1 cellular context compared by ENCODE assay signal in the genomic region with DNA sequence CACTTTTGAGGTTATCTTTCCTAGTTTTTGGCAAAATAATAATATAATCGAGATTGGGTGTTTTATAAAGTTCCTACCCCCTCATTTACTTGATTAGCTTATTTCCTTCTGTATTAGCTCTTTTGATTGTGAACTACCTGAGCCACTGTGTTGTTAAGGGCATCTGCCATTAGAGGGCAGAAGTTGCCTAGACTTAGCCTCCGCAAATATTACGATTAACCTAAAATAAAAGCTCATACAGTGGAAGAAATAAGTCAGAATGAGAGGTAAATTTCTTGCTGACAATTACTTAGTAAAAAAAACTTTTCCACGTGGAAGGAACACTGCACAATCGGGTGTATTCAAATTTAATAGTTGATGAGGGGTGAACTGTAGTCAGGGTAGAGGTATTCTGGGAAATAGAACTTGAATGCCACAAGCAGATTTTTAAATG.
TF ChIP-seq lines count a peak whose summit lies in the region.

No MANE protein-coding gene starts in this region.

TF ChIP-seq in K562, 482 proteins besides CTCF, POLR2A, EP300 and RAD21 (continued from another document and continues in another):
- TF ChIP-seq, protein P1, sequence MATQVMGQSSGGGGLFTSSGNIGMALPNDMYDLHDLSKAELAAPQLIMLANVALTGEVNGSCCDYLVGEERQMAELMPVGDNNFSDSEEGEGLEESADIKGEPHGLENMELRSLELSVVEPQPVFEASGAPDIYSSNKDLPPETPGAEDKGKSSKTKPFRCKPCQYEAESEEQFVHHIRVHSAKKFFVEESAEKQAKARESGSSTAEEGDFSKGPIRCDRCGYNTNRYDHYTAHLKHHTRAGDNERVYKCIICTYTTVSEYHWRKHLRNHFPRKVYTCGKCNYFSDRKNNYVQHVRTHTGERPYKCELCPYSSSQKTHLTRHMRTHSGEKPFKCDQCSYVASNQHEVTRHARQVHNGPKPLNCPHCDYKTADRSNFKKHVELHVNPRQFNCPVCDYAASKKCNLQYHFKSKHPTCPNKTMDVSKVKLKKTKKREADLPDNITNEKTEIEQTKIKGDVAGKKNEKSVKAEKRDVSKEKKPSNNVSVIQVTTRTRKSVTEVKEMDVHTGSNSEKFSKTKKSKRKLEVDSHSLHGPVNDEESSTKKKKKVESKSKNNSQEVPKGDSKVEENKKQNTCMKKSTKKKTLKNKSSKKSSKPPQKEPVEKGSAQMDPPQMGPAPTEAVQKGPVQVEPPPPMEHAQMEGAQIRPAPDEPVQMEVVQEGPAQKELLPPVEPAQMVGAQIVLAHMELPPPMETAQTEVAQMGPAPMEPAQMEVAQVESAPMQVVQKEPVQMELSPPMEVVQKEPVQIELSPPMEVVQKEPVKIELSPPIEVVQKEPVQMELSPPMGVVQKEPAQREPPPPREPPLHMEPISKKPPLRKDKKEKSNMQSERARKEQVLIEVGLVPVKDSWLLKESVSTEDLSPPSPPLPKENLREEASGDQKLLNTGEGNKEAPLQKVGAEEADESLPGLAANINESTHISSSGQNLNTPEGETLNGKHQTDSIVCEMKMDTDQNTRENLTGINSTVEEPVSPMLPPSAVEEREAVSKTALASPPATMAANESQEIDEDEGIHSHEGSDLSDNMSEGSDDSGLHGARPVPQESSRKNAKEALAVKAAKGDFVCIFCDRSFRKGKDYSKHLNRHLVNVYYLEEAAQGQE (CRISPR knock-in tag; IDR thresholded peaks at IDR 0.05; ENCODE audit: low read depth), result no peak
- TF ChIP-seq GABPB1 (CRISPR knock-in tag; IDR thresholded peaks at IDR 0.05) (no peak), NFE2 (IDR thresholded peaks at IDR 0.05; ENCODE audit: low read depth) (no peak), HMGN3 (IDR thresholded peaks at IDR 0.05; ENCODE audit: borderline replicate concordance, extremely low read depth, insufficient read length, low read depth, low read length) (no peak), PRMT5 (CRISPR knock-in tag; IDR thresholded peaks at IDR 0.05) (no peak), EZH2 (IDR thresholded peaks at IDR 0.05; ENCODE audit: borderline replicate concordance, low read depth, low read length) (no peak), RHOXF2B (CRISPR knock-in tag; conservative IDR thresholded peaks at IDR 0.05) (no peak), ZKSCAN1 (IDR thresholded peaks at IDR 0.05; ENCODE audit: low read depth, low read length) (no peak), KAT8 (IDR thresholded peaks at IDR 0.05; ENCODE audit: low read depth) (no peak), RBM22 (IDR thresholded peaks at IDR 0.05; ENCODE audit: low read depth, low read length, poor library complexity, severe bottlenecking) (no peak), MYBL2 (IDR thresholded peaks at IDR 0.05; ENCODE audit: low read depth) (no peak), MYBL2 (CRISPR knock-in tag; IDR thresholded peaks at IDR 0.05; ENCODE audit: borderline replicate concordance) (no peak), ZNF668 (CRISPR knock-in tag; IDR thresholded peaks at IDR 0.05) (0 out of 2 replicates have a peak, but pooled peaks have one; percentile 9), MTA1 (IDR thresholded peaks at IDR 0.05; ENCODE audit: borderline replicate concordance) (no peak), PHB (CRISPR knock-in tag; IDR thresholded peaks at IDR 0.05) (no peak), ZNF324 (CRISPR knock-in tag; IDR thresholded peaks at IDR 0.05) (no peak), SMARCA5 (IDR thresholded peaks at IDR 0.05) (no peak), HDAC6 (IDR thresholded peaks at IDR 0.05; ENCODE audit: low read depth, low read length) (no peak), ZNF212 (CRISPR knock-in tag; IDR thresholded peaks at IDR 0.05) (no peak)
- TF ChIP-seq, protein P2, sequence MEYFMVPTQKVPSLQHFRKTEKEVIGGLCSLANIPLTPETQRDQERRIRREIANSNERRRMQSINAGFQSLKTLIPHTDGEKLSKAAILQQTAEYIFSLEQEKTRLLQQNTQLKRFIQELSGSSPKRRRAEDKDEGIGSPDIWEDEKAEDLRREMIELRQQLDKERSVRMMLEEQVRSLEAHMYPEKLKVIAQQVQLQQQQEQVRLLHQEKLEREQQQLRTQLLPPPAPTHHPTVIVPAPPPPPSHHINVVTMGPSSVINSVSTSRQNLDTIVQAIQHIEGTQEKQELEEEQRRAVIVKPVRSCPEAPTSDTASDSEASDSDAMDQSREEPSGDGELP (CRISPR knock-in tag; IDR thresholded peaks at IDR 0.05; ENCODE audit: borderline replicate concordance), result no peak
- TF ChIP-seq, protein P3, sequence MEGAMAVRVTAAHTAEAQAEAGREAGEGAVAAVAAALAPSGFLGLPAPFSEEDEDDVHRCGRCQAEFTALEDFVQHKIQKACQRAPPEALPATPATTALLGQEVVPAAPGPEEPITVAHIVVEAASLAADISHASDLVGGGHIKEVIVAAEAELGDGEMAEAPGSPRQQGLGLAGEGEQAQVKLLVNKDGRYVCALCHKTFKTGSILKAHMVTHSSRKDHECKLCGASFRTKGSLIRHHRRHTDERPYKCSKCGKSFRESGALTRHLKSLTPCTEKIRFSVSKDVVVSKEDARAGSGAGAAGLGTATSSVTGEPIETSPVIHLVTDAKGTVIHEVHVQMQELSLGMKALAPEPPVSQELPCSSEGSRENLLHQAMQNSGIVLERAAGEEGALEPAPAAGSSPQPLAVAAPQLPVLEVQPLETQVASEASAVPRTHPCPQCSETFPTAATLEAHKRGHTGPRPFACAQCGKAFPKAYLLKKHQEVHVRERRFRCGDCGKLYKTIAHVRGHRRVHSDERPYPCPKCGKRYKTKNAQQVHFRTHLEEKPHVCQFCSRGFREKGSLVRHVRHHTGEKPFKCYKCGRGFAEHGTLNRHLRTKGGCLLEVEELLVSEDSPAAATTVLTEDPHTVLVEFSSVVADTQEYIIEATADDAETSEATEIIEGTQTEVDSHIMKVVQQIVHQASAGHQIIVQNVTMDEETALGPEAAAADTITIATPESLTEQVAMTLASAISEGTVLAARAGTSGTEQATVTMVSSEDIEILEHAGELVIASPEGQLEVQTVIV (CRISPR knock-in tag; IDR thresholded peaks at IDR 0.05; ENCODE audit: borderline replicate concordance), result no peak
- TF ChIP-seq, protein P4, sequence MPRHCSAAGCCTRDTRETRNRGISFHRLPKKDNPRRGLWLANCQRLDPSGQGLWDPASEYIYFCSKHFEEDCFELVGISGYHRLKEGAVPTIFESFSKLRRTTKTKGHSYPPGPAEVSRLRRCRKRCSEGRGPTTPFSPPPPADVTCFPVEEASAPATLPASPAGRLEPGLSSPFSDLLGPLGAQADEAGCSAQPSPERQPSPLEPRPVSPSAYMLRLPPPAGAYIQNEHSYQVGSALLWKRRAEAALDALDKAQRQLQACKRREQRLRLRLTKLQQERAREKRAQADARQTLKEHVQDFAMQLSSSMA (CRISPR knock-in tag; IDR thresholded peaks at IDR 0.05), result no peak
- TF ChIP-seq, protein P5, sequence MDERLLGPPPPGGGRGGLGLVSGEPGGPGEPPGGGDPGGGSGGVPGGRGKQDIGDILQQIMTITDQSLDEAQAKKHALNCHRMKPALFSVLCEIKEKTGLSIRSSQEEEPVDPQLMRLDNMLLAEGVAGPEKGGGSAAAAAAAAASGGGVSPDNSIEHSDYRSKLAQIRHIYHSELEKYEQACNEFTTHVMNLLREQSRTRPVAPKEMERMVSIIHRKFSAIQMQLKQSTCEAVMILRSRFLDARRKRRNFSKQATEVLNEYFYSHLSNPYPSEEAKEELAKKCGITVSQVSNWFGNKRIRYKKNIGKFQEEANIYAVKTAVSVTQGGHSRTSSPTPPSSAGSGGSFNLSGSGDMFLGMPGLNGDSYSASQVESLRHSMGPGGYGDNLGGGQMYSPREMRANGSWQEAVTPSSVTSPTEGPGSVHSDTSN (CRISPR knock-in tag; IDR thresholded peaks at IDR 0.05; ENCODE audit: low read depth), result no peak
- TF ChIP-seq, protein P5 (tag; conservative IDR thresholded peaks at IDR 0.05; ENCODE audit: low read depth), result no peak
- TF ChIP-seq, protein P6, sequence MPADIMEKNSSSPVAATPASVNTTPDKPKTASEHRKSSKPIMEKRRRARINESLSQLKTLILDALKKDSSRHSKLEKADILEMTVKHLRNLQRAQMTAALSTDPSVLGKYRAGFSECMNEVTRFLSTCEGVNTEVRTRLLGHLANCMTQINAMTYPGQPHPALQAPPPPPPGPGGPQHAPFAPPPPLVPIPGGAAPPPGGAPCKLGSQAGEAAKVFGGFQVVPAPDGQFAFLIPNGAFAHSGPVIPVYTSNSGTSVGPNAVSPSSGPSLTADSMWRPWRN (IDR thresholded peaks at IDR 0.05; ENCODE audit: low read depth), result no peak
- TF ChIP-seq, protein P7, sequence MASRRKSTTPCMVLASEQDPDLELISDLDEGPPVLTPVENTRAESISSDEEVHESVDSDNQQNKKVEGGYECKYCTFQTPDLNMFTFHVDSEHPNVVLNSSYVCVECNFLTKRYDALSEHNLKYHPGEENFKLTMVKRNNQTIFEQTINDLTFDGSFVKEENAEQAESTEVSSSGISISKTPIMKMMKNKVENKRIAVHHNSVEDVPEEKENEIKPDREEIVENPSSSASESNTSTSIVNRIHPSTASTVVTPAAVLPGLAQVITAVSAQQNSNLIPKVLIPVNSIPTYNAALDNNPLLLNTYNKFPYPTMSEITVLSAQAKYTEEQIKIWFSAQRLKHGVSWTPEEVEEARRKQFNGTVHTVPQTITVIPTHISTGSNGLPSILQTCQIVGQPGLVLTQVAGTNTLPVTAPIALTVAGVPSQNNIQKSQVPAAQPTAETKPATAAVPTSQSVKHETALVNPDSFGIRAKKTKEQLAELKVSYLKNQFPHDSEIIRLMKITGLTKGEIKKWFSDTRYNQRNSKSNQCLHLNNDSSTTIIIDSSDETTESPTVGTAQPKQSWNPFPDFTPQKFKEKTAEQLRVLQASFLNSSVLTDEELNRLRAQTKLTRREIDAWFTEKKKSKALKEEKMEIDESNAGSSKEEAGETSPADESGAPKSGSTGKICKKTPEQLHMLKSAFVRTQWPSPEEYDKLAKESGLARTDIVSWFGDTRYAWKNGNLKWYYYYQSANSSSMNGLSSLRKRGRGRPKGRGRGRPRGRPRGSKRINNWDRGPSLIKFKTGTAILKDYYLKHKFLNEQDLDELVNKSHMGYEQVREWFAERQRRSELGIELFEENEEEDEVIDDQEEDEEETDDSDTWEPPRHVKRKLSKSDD (conservative IDR thresholded peaks at IDR 0.05; ENCODE audit: low read length), result no peak
- TF ChIP-seq, protein P8, sequence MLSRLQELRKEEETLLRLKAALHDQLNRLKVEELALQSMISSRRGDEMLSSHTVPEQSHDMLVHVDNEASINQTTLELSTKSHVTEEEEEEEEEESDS (CRISPR knock-in tag; IDR thresholded peaks at IDR 0.05), result no peak
- TF ChIP-seq, protein P9, sequence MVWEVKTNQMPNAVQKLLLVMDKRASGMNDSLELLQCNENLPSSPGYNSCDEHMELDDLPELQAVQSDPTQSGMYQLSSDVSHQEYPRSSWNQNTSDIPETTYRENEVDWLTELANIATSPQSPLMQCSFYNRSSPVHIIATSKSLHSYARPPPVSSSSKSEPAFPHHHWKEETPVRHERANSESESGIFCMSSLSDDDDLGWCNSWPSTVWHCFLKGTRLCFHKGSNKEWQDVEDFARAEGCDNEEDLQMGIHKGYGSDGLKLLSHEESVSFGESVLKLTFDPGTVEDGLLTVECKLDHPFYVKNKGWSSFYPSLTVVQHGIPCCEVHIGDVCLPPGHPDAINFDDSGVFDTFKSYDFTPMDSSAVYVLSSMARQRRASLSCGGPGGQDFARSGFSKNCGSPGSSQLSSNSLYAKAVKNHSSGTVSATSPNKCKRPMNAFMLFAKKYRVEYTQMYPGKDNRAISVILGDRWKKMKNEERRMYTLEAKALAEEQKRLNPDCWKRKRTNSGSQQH (CRISPR knock-in tag; IDR thresholded peaks at IDR 0.05), result no peak
- TF ChIP-seq, protein P10, sequence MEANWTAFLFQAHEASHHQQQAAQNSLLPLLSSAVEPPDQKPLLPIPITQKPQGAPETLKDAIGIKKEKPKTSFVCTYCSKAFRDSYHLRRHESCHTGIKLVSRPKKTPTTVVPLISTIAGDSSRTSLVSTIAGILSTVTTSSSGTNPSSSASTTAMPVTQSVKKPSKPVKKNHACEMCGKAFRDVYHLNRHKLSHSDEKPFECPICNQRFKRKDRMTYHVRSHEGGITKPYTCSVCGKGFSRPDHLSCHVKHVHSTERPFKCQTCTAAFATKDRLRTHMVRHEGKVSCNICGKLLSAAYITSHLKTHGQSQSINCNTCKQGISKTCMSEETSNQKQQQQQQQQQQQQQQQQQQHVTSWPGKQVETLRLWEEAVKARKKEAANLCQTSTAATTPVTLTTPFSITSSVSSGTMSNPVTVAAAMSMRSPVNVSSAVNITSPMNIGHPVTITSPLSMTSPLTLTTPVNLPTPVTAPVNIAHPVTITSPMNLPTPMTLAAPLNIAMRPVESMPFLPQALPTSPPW (CRISPR knock-in tag; IDR thresholded peaks at IDR 0.05), result no peak; the same call in 1 of the 2 replicates
- TF ChIP-seq, protein P11, sequence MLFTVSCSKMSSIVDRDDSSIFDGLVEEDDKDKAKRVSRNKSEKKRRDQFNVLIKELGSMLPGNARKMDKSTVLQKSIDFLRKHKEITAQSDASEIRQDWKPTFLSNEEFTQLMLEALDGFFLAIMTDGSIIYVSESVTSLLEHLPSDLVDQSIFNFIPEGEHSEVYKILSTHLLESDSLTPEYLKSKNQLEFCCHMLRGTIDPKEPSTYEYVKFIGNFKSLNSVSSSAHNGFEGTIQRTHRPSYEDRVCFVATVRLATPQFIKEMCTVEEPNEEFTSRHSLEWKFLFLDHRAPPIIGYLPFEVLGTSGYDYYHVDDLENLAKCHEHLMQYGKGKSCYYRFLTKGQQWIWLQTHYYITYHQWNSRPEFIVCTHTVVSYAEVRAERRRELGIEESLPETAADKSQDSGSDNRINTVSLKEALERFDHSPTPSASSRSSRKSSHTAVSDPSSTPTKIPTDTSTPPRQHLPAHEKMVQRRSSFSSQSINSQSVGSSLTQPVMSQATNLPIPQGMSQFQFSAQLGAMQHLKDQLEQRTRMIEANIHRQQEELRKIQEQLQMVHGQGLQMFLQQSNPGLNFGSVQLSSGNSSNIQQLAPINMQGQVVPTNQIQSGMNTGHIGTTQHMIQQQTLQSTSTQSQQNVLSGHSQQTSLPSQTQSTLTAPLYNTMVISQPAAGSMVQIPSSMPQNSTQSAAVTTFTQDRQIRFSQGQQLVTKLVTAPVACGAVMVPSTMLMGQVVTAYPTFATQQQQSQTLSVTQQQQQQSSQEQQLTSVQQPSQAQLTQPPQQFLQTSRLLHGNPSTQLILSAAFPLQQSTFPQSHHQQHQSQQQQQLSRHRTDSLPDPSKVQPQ (CRISPR knock-in tag; IDR thresholded peaks at IDR 0.05; ENCODE audit: borderline replicate concordance), result no peak
